ENCODE assay signal across 8 cellular contexts in genomic region chr11:32583451-32584271, GRCh38. TPM values are rescaled to one million over a fixed set of nuclear protein-coding genes. Genes with fewer than 3 reads are reported as not detected.
DNase-seq lines count a peak whose midpoint lies in the region; ATAC-seq and TF ChIP-seq lines count a peak whose summit lies in the region.

Gene EIF3M (plus strand): TSS chr11:32583831. CDS start chr11:32583888, 57 bp downstream.

- H3K36me3 ChIP-seq in osteoblast (ENCODE audit: insufficient read depth, low read length) (peaks cover 2% of the 10 kb centered on the region), thoracic aorta (no peaks in the 10 kb centered on the region)

- H3K4me3 ChIP-seq in GM08714 (ENCODE audit: low read length) (peak within 1 kb of the TSS; percentile 95), osteoblast (ENCODE audit: insufficient read depth, low read length) (peak within 1 kb of the TSS; percentile 99), thoracic aorta (peak within 1 kb of the TSS; percentile 97)

- H3K4me2 ChIP-seq in osteoblast (ENCODE audit: insufficient read depth, low read length): peak within 1 kb of the TSS; percentile 94

- peaks cover 49% of the 10 kb centered on the region for H3K79me2 ChIP-seq in osteoblast (ENCODE audit: insufficient read depth, low read length)

- peak within 1 kb of the TSS; percentile 94 for H2AFZ ChIP-seq in osteoblast (ENCODE audit: low read length)

- DNase-seq in NCI-H1092 treated with DMSO at 0.1 percent for 48 hours (lab: John Stamatoyannopoulos, UW) (peak; percentile 95), SKM-1 (lab: John Stamatoyannopoulos, UW; ENCODE audit: unreplicated experiment) (peak; percentile 93), glomerular visceral epithelial cell (ENCODE audit: extremely low spot score) (peak; percentile 95), osteoblast (ENCODE audit: insufficient read length, low spot score, missing footprints) (peak; percentile 94), thoracic aorta (ENCODE audit: low spot score) (peak; percentile 79)
- DNase-seq in activated naive CD4-positive, alpha-beta T cell treated with anti-CD3 and anti-CD28 coated beads, Interleukin-2, amount 50 U/mL, for 72 hours (ENCODE audit: low spot score in 2 of 2): peak; percentile 93 to 97

- H3K9me3 Mint-ChIP-seq in activated naive CD4-positive, alpha-beta T cell treated with anti-CD3 and anti-CD28 coated beads, Interleukin-2, amount 50 U/mL, for 72 hours: no peaks in the 10 kb centered on the region

- peak within 1 kb of the TSS; percentile 82 for H3K27ac ChIP-seq in osteoblast (ENCODE audit: low read depth, low read length)
- peak within 1 kb of the TSS; percentile 80 to 83 for H3K27ac ChIP-seq in thoracic aorta

- H4K20me1 ChIP-seq in osteoblast (ENCODE audit: insufficient read depth, low read length): peaks cover 24% of the 10 kb centered on the region

- no peaks in the 10 kb centered on the region for H3K27me3 ChIP-seq in osteoblast (ENCODE audit: insufficient read depth, low read length)
- H3K27me3 ChIP-seq in thoracic aorta (replicated peaks; ENCODE audit: insufficient read depth): no peaks in the 10 kb centered on the region

- H3K9me3 ChIP-seq in osteoblast (ENCODE audit: low read depth, low read length): no peaks in the 10 kb centered on the region
- H3K9me3 ChIP-seq in thoracic aorta: no peaks in the 10 kb centered on the region

- peak; percentile 98 for ATAC-seq in HG02610 (IDR thresholded peaks at IDR 0.05; ENCODE audit: unreplicated experiment)
- ATAC-seq in activated naive CD4-positive, alpha-beta T cell treated with anti-CD3 and anti-CD28 coated beads, Interleukin-2, amount 50 U/mL, for 72 hours: peak; percentile 100
- peak; percentile 89 for ATAC-seq in thoracic aorta (ENCODE audit: insufficient number of reproducible peaks, low FRiP score, low read depth)

- H3K4me1 ChIP-seq in osteoblast (ENCODE audit: insufficient read depth, low read length): peaks cover 11% of the 10 kb centered on the region
- peaks cover 13 to 26% of the 10 kb centered on the region in 2 donors for H3K4me1 ChIP-seq in thoracic aorta (ENCODE audit: control insufficient read depth in 1 of 2, low read depth in 2 of 2)

- peak within 1 kb of the TSS; percentile 97 for H3K27ac Mint-ChIP-seq in activated naive CD4-positive, alpha-beta T cell treated with anti-CD3 and anti-CD28 coated beads, Interleukin-2, amount 50 U/mL, for 72 hours

- peaks cover 18 to 25% of the 10 kb centered on the region in 2 donors for H3K36me3 Mint-ChIP-seq in activated naive CD4-positive, alpha-beta T cell treated with anti-CD3 and anti-CD28 coated beads, Interleukin-2, amount 50 U/mL, for 72 hours

- TF ChIP-seq CTCF in osteoblast (IDR thresholded peaks at IDR 0.05; ENCODE audit: extremely low read depth, low read depth, low read length) (no peak), thoracic aorta (IDR thresholded peaks at IDR 0.05) (no peak)

RNA-seq across cellular contexts. Expression of gene EIF3M, which starts in this region (rescaled TPM):
- 100 to 1,000 TPM; 343 to 359 TPM for total RNA-seq in activated naive CD4-positive, alpha-beta T cell treated with anti-CD3 and anti-CD28 coated beads, Interleukin-2, amount 50 U/mL, for 72 hours
- 350 and 378 TPM in 2 replicates for total RNA-seq in osteoblast
- 100 to 1,000 TPM; 190 to 347 TPM for total RNA-seq in thoracic aorta

Comparison
In these comparisons a context has a peak if more than half of its experiments do, and no peak if none do; other contexts are left out.
1. Peak in every context shown above with its lines: DNase-seq, ATAC-seq, H3K4me3 ChIP-seq and H3K27ac ChIP-seq.